ENCODE assay signal across 8 cellular contexts in genomic region chr22:50148991-50149721, GRCh38.
DNase-seq lines count a peak whose midpoint lies in the region; ATAC-seq and TF ChIP-seq lines count a peak whose summit lies in the region.

No MANE protein-coding gene starts in this region.

- CTCF ChIA-PET in RWPE1 (lab: Yijun Ruan, JAX) = interaction anchor here (0.6 to 1.0 kb wide), 7 partner anchors 22 to 72 kb away, joined by 3 to 4 read pairs (median 3); no protein-coding TSS in a partner anchor

- TF ChIP-seq CTCF in RWPE1 (conservative IDR thresholded peaks at IDR 0.05; ENCODE audit: low read depth) = peak; percentile 81

- peak; percentile 17 for DNase-seq in DMS114 treated with DMSO at 0.1 percent for 48 hours (lab: John Stamatoyannopoulos, UW; ENCODE audit: unreplicated experiment)
- peak; percentile 2 for DNase-seq in HS-5 (ENCODE audit: low read depth)
- peak; percentile 88 for DNase-seq in RWPE1 (ENCODE audit: low spot score)
- DNase-seq in activated T-helper 1 cell treated with anti-CD3 and anti-CD28 coated beads, Interleukin-2, amount 50 U/mL, for 16 hours (ENCODE audit: low read depth in 1 of 2, low spot score in 1 of 2) = peak; percentile 56 to 57
- peak; percentile 93 for DNase-seq in germinal center (ENCODE audit: low spot score)
- DNase-seq in retina = peak; percentile 73

- POLR2A ChIA-PET in RWPE1 (lab: Yijun Ruan, JAX; ENCODE audit: low non-redundant PET) = no interaction called here

- H3K27ac ChIP-seq in RWPE1 = peak overlapping the region; percentile 80

- ATAC-seq in GM19452 (IDR thresholded peaks at IDR 0.05; ENCODE audit: unreplicated experiment) = no peak
- no peak for ATAC-seq in GM21526 (IDR thresholded peaks at IDR 0.05; ENCODE audit: low FRiP score, unreplicated experiment)

Comparison
In these comparisons a context has a peak if more than half of its experiments do, and no peak if none do; other contexts are left out.
1. DNase-seq: peak in every context shown above with its lines; median percentile 93 in germinal center; 88 in RWPE1; 73 in retina; 56 in activated T-helper 1 cell treated with anti-CD3 and anti-CD28 coated beads, Interleukin-2, amount 50 U/mL, for 16 hours; 17 in DMS114 treated with DMSO at 0.1 percent for 48 hours; 2 in HS-5.